ENCODE assay signal across 21 cellular contexts in the genomic region with DNA sequence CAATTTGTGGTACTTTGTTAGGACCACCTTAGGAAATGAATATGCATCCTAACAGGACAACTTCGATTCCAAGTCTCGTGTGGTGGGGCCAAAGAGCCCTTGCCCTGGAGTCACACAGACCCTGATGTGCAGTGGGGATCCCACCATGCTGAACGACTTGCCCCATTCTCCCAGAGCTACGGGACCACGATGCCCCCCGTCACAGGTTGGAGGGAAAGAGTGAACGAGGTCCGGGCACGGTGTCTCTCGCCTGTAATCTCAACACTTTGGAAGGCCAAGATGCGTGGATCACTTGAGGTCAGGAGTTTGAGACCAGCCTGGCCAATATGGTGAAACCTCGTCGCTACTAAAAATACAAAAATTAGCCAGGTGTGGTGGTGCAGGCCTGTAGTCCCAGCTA.
"Had no signal": no experiment of that assay in that cellular context is flagged by ENCODE, and none has a peak within 500 bp of the region (broad histone marks: within the 10 kb centered on the region; RNA-seq: fewer than 3 reads in every experiment).

No MANE protein-coding gene starts in this region.

- H3K9me3 Mint-ChIP-seq: IgD-negative memory B cell had no signal

- H3K9ac ChIP-seq: KMS-11, SK-N-SH had no signal

- H3K4me2 ChIP-seq: KMS-11, SK-N-SH had no signal

- H3K27ac Mint-ChIP-seq: IgD-negative memory B cell had no signal

- DNase-seq: Kasumi-1, MM.1S, NCI-H1092 treated with DMSO at 0.1 percent for 48 hours, NCI-H1436, NCI-H187, NCI-H2029, NCI-H2081 treated with DMSO at 0.1 percent for 48 hours, NCI-H2171, NCI-H226, NCI-H446, NCI-H510A, NCI-H524 treated with DMSO at 0.1 percent for 48 hours, NCI-H69, NCI-H774, RPMI8226, SHP77, SK-N-SH had no signal

- H3K4me3 Mint-ChIP-seq: IgD-negative memory B cell had no signal

- H3K36me3 Mint-ChIP-seq: IgD-negative memory B cell had no signal

- H3K4me3 ChIP-seq: K562 had no signal

- ATAC-seq: K562 had no signal

- H3K9me3 ChIP-seq: SK-N-SH had no signal

- H3K27ac ChIP-seq: HL-60, KMS-11 had no signal
